ENCODE assay signal across 17 cellular contexts in genomic region chr10:26334232-26334931, GRCh38.
"Had no signal": no experiment of that assay in that cellular context is flagged by ENCODE, and none has a peak within 500 bp of the region (broad histone marks: within the 10 kb centered on the region; RNA-seq: fewer than 3 reads in every experiment).

No MANE protein-coding gene starts in this region.

- H3K9me3 ChIP-seq: pancreas, prostate gland, sigmoid colon, upper lobe of right lung had no signal

- H3K27ac ChIP-seq: gastrocnemius medialis, pancreas, prostate gland, sigmoid colon, suprapubic skin, tibial artery, upper lobe of right lung had no signal

- H3K36me3 ChIP-seq: gastrocnemius medialis, pancreas, prostate gland, sigmoid colon, stomach, suprapubic skin, tibial artery, upper lobe of right lung had no signal

- H3K27ac Mint-ChIP-seq: activated naive CD4-positive, alpha-beta T cell treated with anti-CD3 and anti-CD28 coated beads, Interleukin-2, amount 50 U/mL, for 24 hours; nephron progenitor cell; WTC11 had no signal

- H3K4me1 ChIP-seq: gastrocnemius medialis, pancreas, prostate gland, sigmoid colon, tibial artery had no signal

- H3K4me1 Mint-ChIP-seq: nephron progenitor cell had no signal

- DNase-seq: cortex of kidney, gastrocnemius medialis, upper lobe of right lung had no signal

- H3K4me3 ChIP-seq: gastrocnemius medialis, prostate gland, smooth muscle cell had no signal

- H3K4me3 Mint-ChIP-seq: nephron progenitor cell had no signal

- H3K27me3 ChIP-seq: gastrocnemius medialis, pancreas, sigmoid colon, stomach, suprapubic skin, tibial artery, upper lobe of right lung had no signal

- ATAC-seq: gastrocnemius medialis had no signal

- H3K36me3 Mint-ChIP-seq: activated naive CD4-positive, alpha-beta T cell treated with anti-CD3 and anti-CD28 coated beads, Interleukin-2, amount 50 U/mL, for 24 hours; WTC11 had no signal

- H3K27me3 Mint-ChIP-seq: activated CD8-positive, alpha-beta T cell treated with anti-CD3 and anti-CD28 coated beads for 36 hours; activated naive CD4-positive, alpha-beta T cell treated with anti-CD3 and anti-CD28 coated beads, Interleukin-2, amount 50 U/mL, for 24 hours; activated naive CD8-positive, alpha-beta T cell treated with anti-CD3 and anti-CD28 coated beads, Interleukin-2, amount 50 U/mL, for 24 hours; activated T-helper 17 cell treated with anti-CD3 and anti-CD28 coated beads, Interleukin-2, amount 50 U/mL, for 72 hours had no signal

- H3K9me3 Mint-ChIP-seq: activated naive CD4-positive, alpha-beta T cell treated with anti-CD3 and anti-CD28 coated beads, Interleukin-2, amount 50 U/mL, for 24 hours; effector memory CD8-positive, alpha-beta T cell had no signal
